In genomic region chr3:34973586-34973985, GRCh38 we compare ENCODE assay signal across 24 cellular contexts.
"Had no signal": no experiment of that assay in that cellular context is flagged by ENCODE, and none has a peak within 500 bp of the region (broad histone marks: within the 10 kb centered on the region; RNA-seq: fewer than 3 reads in every experiment).

No MANE protein-coding gene starts in this region.

- H3K36me3 ChIP-seq: colonic mucosa, esophagus muscularis mucosa, esophagus squamous epithelium, gastrocnemius medialis, gastroesophageal sphincter, heart left ventricle, heart right ventricle had no signal

- H3K9me3 ChIP-seq: colonic mucosa, esophagus muscularis mucosa, gastrocnemius medialis had no signal

- H3K27me3 ChIP-seq: colonic mucosa, dorsolateral prefrontal cortex, esophagus muscularis mucosa, esophagus squamous epithelium, foreskin keratinocyte, gastrocnemius medialis, gastroesophageal sphincter, heart left ventricle, heart right ventricle had no signal

- H3K4me1 ChIP-seq: colonic mucosa, esophagus muscularis mucosa, esophagus squamous epithelium, foreskin keratinocyte, gastrocnemius medialis, gastroesophageal sphincter, heart left ventricle had no signal

- H3K4me3 ChIP-seq: colonic mucosa, coronary artery, dorsolateral prefrontal cortex, esophagus muscularis mucosa, esophagus squamous epithelium, gastrocnemius medialis, gastroesophageal sphincter, heart left ventricle, heart right ventricle had no signal

- H3K27ac ChIP-seq: colonic mucosa, coronary artery, epithelial cell of prostate, esophagus muscularis mucosa, esophagus squamous epithelium, foreskin keratinocyte, gastrocnemius medialis, gastroesophageal sphincter, heart left ventricle, heart right ventricle had no signal

- DNase-seq: colonic mucosa; cortex of kidney; dermis blood vessel endothelial cell; dorsolateral prefrontal cortex; effector CD4-positive, alpha-beta T cell; effector CD8-positive, alpha-beta T cell; effector memory CD4-positive, alpha-beta T cell; effector memory CD8-positive, alpha-beta T cell; endodermal cell; erythroblast; esophagus squamous epithelium; foreskin fibroblast; foreskin keratinocyte; foreskin melanocyte; gastrocnemius medialis; glutamatergic neuron; head of caudate nucleus; heart left ventricle; heart right ventricle had no signal

- ATAC-seq: effector memory CD8-positive, alpha-beta T cell; esophagus mucosa; foreskin keratinocyte; gastrocnemius medialis; gastroesophageal sphincter; heart left ventricle; heart right ventricle had no signal
